Comparison of ENCODE assay signal across 8 cellular contexts in the genomic region with DNA sequence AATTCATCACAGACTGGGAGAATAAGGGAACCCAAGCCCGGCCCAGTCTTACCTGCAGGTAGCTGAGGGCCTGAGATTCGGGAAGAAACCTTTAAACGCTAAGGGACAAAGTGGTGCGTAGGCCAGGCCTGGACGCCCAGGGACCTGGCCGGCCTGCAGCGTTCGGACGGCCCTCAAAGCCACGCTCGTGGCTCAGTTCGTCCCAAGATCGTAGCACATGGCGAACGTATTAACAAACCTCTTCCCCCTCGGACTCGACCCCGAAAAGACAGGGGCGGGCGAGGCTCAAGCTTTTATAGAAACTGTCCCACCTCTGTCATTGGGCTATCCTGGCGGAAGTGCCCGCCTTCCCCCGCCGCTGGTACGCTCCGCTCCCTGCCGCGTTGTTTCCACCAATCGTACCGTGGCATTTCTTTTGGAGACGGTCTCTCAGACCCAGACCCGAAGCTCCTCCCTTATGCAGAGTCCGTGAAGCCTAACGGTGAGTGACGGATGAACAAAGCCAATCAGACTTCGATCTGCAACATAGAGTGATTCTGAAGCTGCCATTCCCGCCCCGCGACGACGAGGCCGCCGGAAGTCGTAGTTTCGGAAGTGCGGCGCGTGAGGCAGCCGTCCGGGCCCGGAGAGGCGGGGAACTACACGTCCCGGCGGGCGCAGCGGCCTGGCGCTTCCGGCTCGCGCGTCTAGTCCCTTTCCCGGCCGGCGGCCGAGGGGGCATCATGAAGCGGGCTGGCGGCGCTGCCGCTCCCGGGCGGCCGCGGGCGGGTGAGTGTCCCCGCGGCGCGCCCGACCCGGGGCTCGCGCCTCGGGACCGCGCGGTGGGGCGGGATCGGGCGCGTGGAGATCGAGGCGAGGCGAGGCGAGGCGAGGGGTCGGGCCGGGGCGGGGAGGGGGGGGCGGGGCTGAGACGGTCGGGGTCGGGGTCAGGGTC. TPM values are rescaled to one million over a fixed set of nuclear protein-coding genes. Genes with fewer than 3 reads are reported as not detected.
DNase-seq lines count a peak whose midpoint lies in the region; ATAC-seq and TF ChIP-seq lines count a peak whose summit lies in the region.

A gene (plus strand): TSS at position 692 of the 934 bp plus-strand sequence. CDS start 8,139 bp downstream, outside the sequence.

- in situ Hi-C loops in GM13976 (cut with MboI; ENCODE audit: low sequenced_read_pairs, unreplicated experiment) = no loop called here

- H3K27me3 ChIP-seq in heart left ventricle = no peaks in the 10 kb centered on the region

- H3K4me1 Mint-ChIP-seq in type B pancreatic cell (ENCODE audit: unreplicated experiment) = peaks cover 25% of the 10 kb centered on the region

- H3K27ac ChIP-seq in heart left ventricle = peak within 1 kb of the TSS; percentile 20 to 91 (median 84)

- H3K9me3 ChIP-seq in heart left ventricle = no peaks in the 10 kb centered on the region

- no peak for TF ChIP-seq CTCF in GM13976 (IDR thresholded peaks at IDR 0.05; ENCODE audit: borderline replicate concordance, control extremely low read depth, extremely low read depth, insufficient read depth, missing control alignments)
- TF ChIP-seq CTCF in heart left ventricle (IDR thresholded peaks at IDR 0.05) = peak in 1 of 12 donors; percentile 13
- no peak for TF ChIP-seq CTCF in type B pancreatic cell (conservative IDR thresholded peaks at IDR 0.05)

- H3K4me1 ChIP-seq in heart left ventricle = peaks cover 22 to 89% (median 69%) of the 10 kb centered on the region in 12 donors

- WGBS in heart left ventricle, 4 donors = 0 to 1% (median 0%) methylated on average over 37 to 103 of the region's 103 CpGs

- peaks cover 4% of the 10 kb centered on the region for H3K36me3 Mint-ChIP-seq in type B pancreatic cell

- H3K4me3 ChIP-seq in heart left ventricle = peak within 1 kb of the TSS; percentile 52 to 98 (median 80)

- H3K9me3 Mint-ChIP-seq in type B pancreatic cell = no peaks in the 10 kb centered on the region

- peak within 1 kb of the TSS; percentile 94 for H3K4me3 Mint-ChIP-seq in type B pancreatic cell

- peak; percentile 98 to 100 for TF ChIP-seq POLR2A in heart left ventricle (IDR thresholded peaks at IDR 0.05)

- peak within 1 kb of the TSS; percentile 92 for H3K27ac Mint-ChIP-seq in type B pancreatic cell

- peaks cover 0 to 20% (median 5%) of the 10 kb centered on the region in 9 donors for H3K36me3 ChIP-seq in heart left ventricle

- H3K27me3 Mint-ChIP-seq in type B pancreatic cell = peaks cover 3% of the 10 kb centered on the region

- ATAC-seq in HG02870 (IDR thresholded peaks at IDR 0.05; ENCODE audit: unreplicated experiment) (peak; percentile 83), heart left ventricle (peak; percentile 92 to 96 (median 94))

- DNase-seq in GM13976 (ENCODE audit: low spot score) = peak; percentile 99
- DNase-seq in NCI-H146 treated with DMSO at 0.1 percent for 48 hours (lab: John Stamatoyannopoulos, UW; ENCODE audit: unreplicated experiment) = peak; percentile 100
- DNase-seq in amniotic epithelial cell (ENCODE audit: low read depth) = peak; percentile 100
- DNase-seq in heart left ventricle = peak; percentile 98 to 99 (median 99)
- DNase-seq in pons (ENCODE audit: low spot score) = peak; percentile 100
- DNase-seq in type B pancreatic cell (ENCODE audit: extremely low spot score, unreplicated experiment) = peak; percentile 98

- intact Hi-C loops in T-helper 1 cell treated with Interleukin-12 subunit alpha and Interleukin-12 subunit beta and Interleukin-4 antibody, amounts not matched to agents 30 ng/mL and 1 ng/mL, for 36 hours (cut with micrococcal nuclease) = loop anchor here (1.0 to 10.0 kb wide), 16 partner anchors 15 to 543 kb away; a partner anchor contains a TSS
- intact Hi-C loops in heart left ventricle (cut with DNase I) = loop anchor here in 6 of 10 donors (1.0 to 10.0 kb wide), 9 partner anchors 47 to 151 kb away; a partner anchor contains a TSS

RNA-seq across cellular contexts. Expression of the gene that starts here (rescaled TPM):
- total RNA-seq in T-helper 1 cell treated with Interleukin-12 subunit alpha and Interleukin-12 subunit beta and Interleukin-4 antibody, amounts not matched to agents 30 ng/mL and 1 ng/mL, for 36 hours = 56.7 and 57.3 TPM in 2 replicates
- total RNA-seq in heart left ventricle (10 to 100 TPM; 20.2 to 40.2 (median 27.0) TPM), type B pancreatic cell (ENCODE audit: low replicate concordance) (71.0 and 81.6 TPM in 2 replicates)
- polyA plus RNA-seq in heart left ventricle = 10 to 100 TPM; 12.2 to 39.5 TPM

Comparison
In these comparisons a context has a peak if more than half of its experiments do, and no peak if none do; other contexts are left out.
1. Peak in every context shown above with its lines: DNase-seq, ATAC-seq, H3K4me3 ChIP-seq and H3K27ac ChIP-seq.